In the genomic region with DNA sequence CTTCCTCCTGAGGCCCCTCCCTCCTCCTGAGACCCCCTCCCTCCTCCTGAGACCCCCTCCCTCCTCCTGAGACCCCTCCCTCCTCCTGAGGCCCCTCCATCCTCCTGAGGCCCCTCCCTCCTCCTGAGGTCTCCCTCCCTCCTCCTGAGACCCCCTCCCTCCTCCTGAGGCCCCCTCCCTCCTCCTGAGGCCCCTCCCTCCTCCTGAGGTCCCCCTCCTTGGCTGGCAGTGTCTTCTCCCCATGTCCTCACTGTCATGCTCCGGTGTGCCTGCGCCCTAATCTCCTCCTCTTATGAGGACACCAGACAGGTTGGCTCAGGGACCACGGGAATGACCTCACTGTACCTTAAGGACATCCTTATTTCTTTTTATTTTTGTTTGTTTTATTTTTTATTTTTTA, we compare ENCODE assay signal across 1 cellular context. TPM values are rescaled to one million over a fixed set of nuclear protein-coding genes. Genes with fewer than 3 reads are reported as not detected.
"Had no signal": no experiment of that assay in that cellular context is flagged by ENCODE, and none has a peak within 500 bp of the region (broad histone marks: within the 10 kb centered on the region; RNA-seq: fewer than 3 reads in every experiment).

No MANE protein-coding gene starts in this region.

RNA-seq across cellular contexts. Expression of a gene that starts 7.8 kb away (rescaled TPM):
- total RNA-seq: naive thymus-derived CD8-positive, alpha-beta T cell had no signal
- polyA plus RNA-seq: naive thymus-derived CD8-positive, alpha-beta T cell had no signal
